In the genomic region with DNA sequence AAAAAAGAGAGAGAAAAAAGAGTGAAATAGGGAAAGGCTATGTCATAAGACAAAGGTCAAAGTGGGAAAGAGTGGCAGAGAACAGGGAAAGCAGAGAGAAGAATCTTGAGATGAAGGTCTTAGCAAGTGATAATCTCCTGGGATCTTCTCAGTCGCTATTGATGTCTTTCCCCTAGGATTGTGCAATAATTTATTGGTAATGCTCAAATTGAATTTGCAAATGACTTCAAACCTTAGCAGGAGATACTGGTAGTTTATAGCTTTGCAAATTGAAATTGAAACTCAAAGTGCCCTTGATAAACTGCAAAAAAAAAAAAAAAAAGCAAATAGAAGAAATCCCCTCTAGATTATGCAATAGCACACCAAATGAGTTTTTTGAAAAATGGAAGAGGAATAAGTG, we compare ENCODE assay signal across 7 cellular contexts.
"Had no signal": no experiment of that assay in that cellular context is flagged by ENCODE, and none has a peak within 500 bp of the region (broad histone marks: within the 10 kb centered on the region; RNA-seq: fewer than 3 reads in every experiment).

No MANE protein-coding gene starts in this region.

- H3K9me3 Mint-ChIP-seq: HFFc6, IgD-negative memory B cell had no signal

- H3K4me3 Mint-ChIP-seq: HFFc6, IgD-negative memory B cell had no signal

- H3K9me3 ChIP-seq: HAP-1 had no signal

- H3K4me1 Mint-ChIP-seq: IgD-negative memory B cell had no signal

- DNase-seq: GM23248, GOT3, H7, HFFc6, KG1 had no signal

- H3K36me3 ChIP-seq: HAP-1 had no signal

- H3K9ac ChIP-seq: GM23248 had no signal

- H3K4me1 ChIP-seq: HAP-1 had no signal

- H3K27ac ChIP-seq: GM23248 had no signal

- H2AFZ ChIP-seq: GM23248 had no signal

- H3K27ac Mint-ChIP-seq: HFFc6, IgD-negative memory B cell had no signal

- H3K36me3 Mint-ChIP-seq: IgD-negative memory B cell had no signal

- H3K4me3 ChIP-seq: GM23248, HAP-1 had no signal
